8 cellular contexts compared by ENCODE assay signal in genomic region chr1:67400029-67400786, GRCh38. TPM values are rescaled to one million over a fixed set of nuclear protein-coding genes. Genes with fewer than 3 reads are reported as not detected.
DNase-seq lines count a peak whose midpoint lies in the region; ATAC-seq and TF ChIP-seq lines count a peak whose summit lies in the region.
"Not testable (repeated sequence)": the region's sequence is repeated elsewhere in the genome, so short reads cannot be mapped to it uniquely, and the experiment has no call there.

No MANE protein-coding gene starts in this region.

- not testable (repeated sequence) for H3K4me3 ChIP-seq in HEK293 (ENCODE audit: low read depth, low read length); endodermal cell (ENCODE audit: low read length); mesendoderm (ENCODE audit: low read length)

- H2BK120ac ChIP-seq in mesendoderm (ENCODE audit: low read depth, low read length) = not testable (repeated sequence)

- H3K36me3 Mint-ChIP-seq in endodermal cell (ENCODE audit: low read depth) = not testable (repeated sequence)

- H3K9ac ChIP-seq in endodermal cell (ENCODE audit: extremely low read depth, low read length, poor library complexity, severe bottlenecking); mesendoderm (ENCODE audit: low read length): not testable (repeated sequence)

- not testable (repeated sequence) for H3K27ac Mint-ChIP-seq in endodermal cell
- H3K27ac Mint-ChIP-seq in stimulated activated naive CD8-positive, alpha-beta T cell treated with anti-CD3 and anti-CD28 coated beads, Interleukin-15, amount 100 ng/mL, for 72 hours = peak overlapping the region in 1 of 2 donors; percentile 96

- not testable (repeated sequence) for H3K27me3 ChIP-seq in endodermal cell (ENCODE audit: control insufficient read depth, insufficient read depth, low read length, poor library complexity, severe bottlenecking); mesendoderm (ENCODE audit: insufficient read depth, low read length, poor library complexity)

- CTCF ChIA-PET in HEK293 (lab: Yijun Ruan, JAX) = not testable (repeated sequence)

- not testable (repeated sequence) for H4K5ac ChIP-seq in mesendoderm (ENCODE audit: low read length)

- not testable (repeated sequence) for H3K4me1 Mint-ChIP-seq in endodermal cell
- peaks cover 20% of the 10 kb centered on the region for H3K4me1 Mint-ChIP-seq in stimulated activated naive CD8-positive, alpha-beta T cell treated with anti-CD3 and anti-CD28 coated beads, Interleukin-15, amount 100 ng/mL, for 72 hours

- H3K56ac ChIP-seq in mesendoderm (ENCODE audit: low read length) = not testable (repeated sequence)

- not testable (repeated sequence) for H3K23ac ChIP-seq in mesendoderm (ENCODE audit: low read length)

- H3K27me3 Mint-ChIP-seq in endodermal cell (ENCODE audit: insufficient read depth); stimulated activated naive CD8-positive, alpha-beta T cell treated with anti-CD3 and anti-CD28 coated beads, Interleukin-15, amount 100 ng/mL, for 72 hours: not testable (repeated sequence)

- POLR2A ChIA-PET in HEK293 (lab: Yijun Ruan, JAX) = interaction anchor here (1.0 kb wide), 1 partner anchor 285 kb away, joined by 3 read pairs; the partner anchor contains the start of gene GADD45A

- not testable (repeated sequence) for H3K4ac ChIP-seq in mesendoderm (ENCODE audit: low read depth, low read length)

- not testable (repeated sequence) for H4K8ac ChIP-seq in mesendoderm (ENCODE audit: low read depth, low read length)

- H2BK15ac ChIP-seq in mesendoderm (replicated peaks; ENCODE audit: low read depth) = not testable (repeated sequence)

- H3K79me2 ChIP-seq in mesendoderm (ENCODE audit: control insufficient read depth, insufficient read depth, low read length) = not testable (repeated sequence)

- not testable (repeated sequence) for H3K4me2 ChIP-seq in mesendoderm (ENCODE audit: low read length)

- peak; percentile 73 for ATAC-seq in stimulated activated naive CD8-positive, alpha-beta T cell treated with anti-CD3 and anti-CD28 coated beads, Interleukin-15, amount 100 ng/mL, for 72 hours

- DNase-seq in RPMI7951 (ENCODE audit: low read depth) = peak; percentile 28
- DNase-seq in activated CD4-positive, alpha-beta T cell treated with anti-CD3 and anti-CD28 coated beads, Interleukin-2, amount 50 U/mL, for 48 hours = peak; percentile 70 to 78
- DNase-seq in activated naive CD4-positive, alpha-beta T cell treated with Interleukin-2 at 50 U/mL for 16 hours = peak; percentile 68
- peak; percentile 62 for DNase-seq in endodermal cell
- DNase-seq in mesendoderm = peak; percentile 73
- DNase-seq in stimulated activated CD4-positive, alpha-beta T cell treated with anti-CD3 and anti-CD28 coated beads, Interleukin-1b, Interleukin-23, amount 100 ng/mL, for 24 hours (ENCODE audit: low read depth in 4 of 4, low spot score in 1 of 4) = peak in 3 of 4 experiments; percentile 10 to 65 (median 21)
- DNase-seq in stimulated activated naive CD8-positive, alpha-beta T cell treated with anti-CD3 and anti-CD28 coated beads, Interleukin-15, amount 100 ng/mL, for 72 hours = peak; percentile 30 to 83

- H2BK5ac ChIP-seq in mesendoderm (ENCODE audit: low read length) = not testable (repeated sequence)

- H3K36me3 ChIP-seq in HEK293 (ENCODE audit: control insufficient read depth in 2 of 2, insufficient read depth in 1 of 2, low read length in 2 of 2) = peaks cover 0 to 37% of the 10 kb centered on the region in 2 experiments; a peak in 2 of 3 replicates
- peaks cover 13% of the 10 kb centered on the region for H3K36me3 ChIP-seq in endodermal cell (ENCODE audit: control insufficient read depth, insufficient read depth, low read length)
- not testable (repeated sequence) for H3K36me3 ChIP-seq in mesendoderm (ENCODE audit: control insufficient read depth, insufficient read depth, low read length)

- not testable (repeated sequence) for H3K4me3 Mint-ChIP-seq in endodermal cell; stimulated activated naive CD8-positive, alpha-beta T cell treated with anti-CD3 and anti-CD28 coated beads, Interleukin-15, amount 100 ng/mL, for 72 hours

- H3K9me3 ChIP-seq in HEK293 (ENCODE audit: control insufficient read depth, insufficient read depth, low read depth, low read length); endodermal cell (ENCODE audit: control insufficient read depth, low read length): not testable (repeated sequence)

- not testable (repeated sequence) for H2AK5ac ChIP-seq in mesendoderm (ENCODE audit: low read length)

- 91 to 96% methylated on average over 7 to 12 of the region's 12 CpGs for WGBS in endodermal cell (ENCODE audit: insufficient coverage in 1 of 2, insufficient read length in 1 of 2), 2 experiments
- no CpG with 5 or more reads among the region's 12 CpGs for WGBS in mesendoderm (ENCODE audit: extremely low coverage, insufficient coverage, low lambda C conversion rate)

- not testable (repeated sequence) for H3K27ac ChIP-seq in HEK293 (ENCODE audit: extremely low read depth, low read depth, low read length); endodermal cell (ENCODE audit: low read depth, low read length); mesendoderm (ENCODE audit: low read depth, low read length)

- not testable (repeated sequence) for H3K79me1 ChIP-seq in mesendoderm (ENCODE audit: low read length)

- not testable (repeated sequence) for H3K4me1 ChIP-seq in HEK293 (ENCODE audit: control insufficient read depth, insufficient read depth, low read length); endodermal cell (ENCODE audit: control insufficient read depth, insufficient read depth, low read length); mesendoderm (ENCODE audit: control insufficient read depth, low read depth, low read length)

- not testable (repeated sequence) for TF ChIP-seq CTCF in HEK293 (tag by site-specific recombination; IDR thresholded peaks at IDR 0.05); endodermal cell (conservative IDR thresholded peaks at IDR 0.05)

- not testable (repeated sequence) for H3K9me3 Mint-ChIP-seq in endodermal cell
- peaks cover 9 to 14% of the 10 kb centered on the region in 2 donors for H3K9me3 Mint-ChIP-seq in stimulated activated naive CD8-positive, alpha-beta T cell treated with anti-CD3 and anti-CD28 coated beads, Interleukin-15, amount 100 ng/mL, for 72 hours

- not testable (repeated sequence) for H3K18ac ChIP-seq in mesendoderm (ENCODE audit: low read length)

TF ChIP-seq in HEK293, 187 proteins besides CTCF, POLR2A, EP300 and RAD21 (continues in another document):
- TF ChIP-seq WT1 (tag by site-specific recombination; IDR thresholded peaks at IDR 0.05) = peak; percentile 69
- peak; percentile 92 for TF ChIP-seq ZNF394 (tag by site-specific recombination; IDR thresholded peaks at IDR 0.05; ENCODE audit: borderline replicate concordance)
- peak; percentile 89 for TF ChIP-seq ZNF600 (tag by site-specific recombination; IDR thresholded peaks at IDR 0.05)
- TF ChIP-seq ZBTB17 (tag by site-specific recombination; IDR thresholded peaks at IDR 0.05) = peak; percentile 54; the same call in 1 of the 2 replicates
- TF ChIP-seq ZNF2 (tag by site-specific recombination; IDR thresholded peaks at IDR 0.05) = 0 out of 2 replicates have a peak, but pooled peaks have one; percentile 23
- peak; percentile 55 for TF ChIP-seq ZNF639 (tag by site-specific recombination; IDR thresholded peaks at IDR 0.05)
- TF ChIP-seq PATZ1 (tag by site-specific recombination; IDR thresholded peaks at IDR 0.05) = peak; percentile 35
- TF ChIP-seq PRDM1 (tag by site-specific recombination; IDR thresholded peaks at IDR 0.05) = peak; percentile 76

RNA-seq across cellular contexts. Expression of gene SERBP1, which starts 30.0 kb away (rescaled TPM):
- total RNA-seq in RPMI7951 (2014; rRNA removed; shearing (Covaris generic)) = 246 and 260 TPM in 2 replicates
- total RNA-seq in endodermal cell = 100 to 1,000 TPM; 312 to 331 TPM
- polyA plus RNA-seq in endodermal cell (2013, experiment 1 of 2) = 328 TPM
- polyA plus RNA-seq in endodermal cell (2013, experiment 2 of 2) = 302 TPM
- 666 TPM for polyA plus RNA-seq in mesendoderm (2013, experiment 1 of 2)
- polyA plus RNA-seq in mesendoderm (2013, experiment 2 of 2) = 677 TPM

Comparison
In these comparisons a context has a peak if more than half of its experiments do, and no peak if none do; other contexts are left out.
1. DNase-seq: peak in every context shown above with its lines; median percentile 74 in activated CD4-positive, alpha-beta T cell treated with anti-CD3 and anti-CD28 coated beads, Interleukin-2, amount 50 U/mL, for 48 hours; 73 in mesendoderm; 68 in activated naive CD4-positive, alpha-beta T cell treated with Interleukin-2 at 50 U/mL for 16 hours; 62 in endodermal cell; 56 in stimulated activated naive CD8-positive, alpha-beta T cell treated with anti-CD3 and anti-CD28 coated beads, Interleukin-15, amount 100 ng/mL, for 72 hours; 28 in RPMI7951; 21 in stimulated activated CD4-positive, alpha-beta T cell treated with anti-CD3 and anti-CD28 coated beads, Interleukin-1b, Interleukin-23, amount 100 ng/mL, for 24 hours.